12 cellular contexts compared by ENCODE assay signal in genomic region chr4:110119880-110120279, GRCh38.
A peak's percentile ranks its signal among the peaks of the same experiment; 100 is the strongest.
DNase-seq lines count a peak whose midpoint lies in the region; ATAC-seq and TF ChIP-seq lines count a peak whose summit lies in the region.
"Had no signal": no experiment of that assay in that cellular context is flagged by ENCODE, and none has a peak within 500 bp of the region (broad histone marks: within the 10 kb centered on the region; RNA-seq: fewer than 3 reads in every experiment).

No MANE protein-coding gene starts in this region.

- peaks cover 22% of the 10 kb centered on the region for H3K36me3 Mint-ChIP-seq in activated T-helper 1 cell treated with anti-CD3 and anti-CD28 coated beads, Interleukin-12 subunit alpha, Interleukin-12 subunit beta, Interleukin-2, Interleukin-4 antibody, amounts not matched to agents 30 ng/mL and 10 ng/mL and 1 ng/mL, durations not matched to agents 14 hours and 24 hours and 36 hours (ENCODE audit: low read depth)
- H3K36me3 Mint-ChIP-seq in activated T-helper 2 cell treated with anti-CD3 and anti-CD28 coated beads, Interferon-gamma antibody, Interleukin-2, Interleukin-4, amounts not matched to agents 10 μg/mL and 5 μg/mL and 100 μg/mL, durations not matched to agents 14 hours and 24 hours and 36 hours (ENCODE audit: low read depth), result peaks cover 17% of the 10 kb centered on the region

- intact Hi-C loops in activated T-helper 1 cell treated with anti-CD3 and anti-CD28 coated beads, Interleukin-12 subunit alpha, Interleukin-12 subunit beta, Interleukin-2, Interleukin-4 antibody, amounts not matched to agents 30 ng/mL and 10 ng/mL and 1 ng/mL, durations not matched to agents 14 hours and 24 hours and 36 hours (cut with micrococcal nuclease), result no loop called here
- intact Hi-C loops in activated T-helper 2 cell treated with anti-CD3 and anti-CD28 coated beads, Interferon-gamma antibody, Interleukin-2, Interleukin-4, amounts not matched to agents 10 μg/mL and 5 μg/mL and 100 μg/mL, durations not matched to agents 14 hours and 24 hours and 36 hours (cut with micrococcal nuclease), result loop anchor here (10.0 kb wide), 1 partner anchor 65 kb away; no protein-coding TSS in a partner anchor

- H3K27me3 Mint-ChIP-seq in activated T-helper 1 cell treated with anti-CD3 and anti-CD28 coated beads, Interleukin-12 subunit alpha, Interleukin-12 subunit beta, Interleukin-2, Interleukin-4 antibody, amounts not matched to agents 30 ng/mL and 10 ng/mL and 1 ng/mL, durations not matched to agents 14 hours and 24 hours and 36 hours (ENCODE audit: insufficient read depth), result no peaks in the 10 kb centered on the region
- no peaks in the 10 kb centered on the region for H3K27me3 Mint-ChIP-seq in activated T-helper 2 cell treated with anti-CD3 and anti-CD28 coated beads, Interferon-gamma antibody, Interleukin-2, Interleukin-4, amounts not matched to agents 10 μg/mL and 5 μg/mL and 100 μg/mL, durations not matched to agents 14 hours and 24 hours and 36 hours (ENCODE audit: low read depth)
- H3K27me3 Mint-ChIP-seq: activated naive CD4-positive, alpha-beta T cell treated with anti-CD3 and anti-CD28 coated beads, Interleukin-2, amount 50 U/mL, for 24 hours had no signal

- no peaks in the 10 kb centered on the region for H3K9me3 ChIP-seq in adipocyte (ENCODE audit: control insufficient read depth, low read length)
- H3K9me3 ChIP-seq: BE2C had no signal

- H3K27ac Mint-ChIP-seq in activated T-helper 1 cell treated with anti-CD3 and anti-CD28 coated beads, Interleukin-12 subunit alpha, Interleukin-12 subunit beta, Interleukin-2, Interleukin-4 antibody, amounts not matched to agents 30 ng/mL and 10 ng/mL and 1 ng/mL, durations not matched to agents 14 hours and 24 hours and 36 hours, result no peak overlapping the region
- no peak overlapping the region for H3K27ac Mint-ChIP-seq in activated T-helper 2 cell treated with anti-CD3 and anti-CD28 coated beads, Interferon-gamma antibody, Interleukin-2, Interleukin-4, amounts not matched to agents 10 μg/mL and 5 μg/mL and 100 μg/mL, durations not matched to agents 14 hours and 24 hours and 36 hours
- H3K27ac Mint-ChIP-seq: activated naive CD4-positive, alpha-beta T cell treated with anti-CD3 and anti-CD28 coated beads, Interleukin-2, amount 50 U/mL, for 24 hours had no signal

- H3K4me1 Mint-ChIP-seq in activated T-helper 1 cell treated with anti-CD3 and anti-CD28 coated beads, Interleukin-12 subunit alpha, Interleukin-12 subunit beta, Interleukin-2, Interleukin-4 antibody, amounts not matched to agents 30 ng/mL and 10 ng/mL and 1 ng/mL, durations not matched to agents 14 hours and 24 hours and 36 hours (ENCODE audit: low read depth), result peaks cover 19% of the 10 kb centered on the region
- H3K4me1 Mint-ChIP-seq in activated T-helper 2 cell treated with anti-CD3 and anti-CD28 coated beads, Interferon-gamma antibody, Interleukin-2, Interleukin-4, amounts not matched to agents 10 μg/mL and 5 μg/mL and 100 μg/mL, durations not matched to agents 14 hours and 24 hours and 36 hours (ENCODE audit: low read depth), result peaks cover 14% of the 10 kb centered on the region

- H3K27ac ChIP-seq in ACC112 (ENCODE audit: low read depth, low read length), result peak overlapping the region; percentile 50

- no peak overlapping the region for H3K4me3 Mint-ChIP-seq in activated T-helper 1 cell treated with anti-CD3 and anti-CD28 coated beads, Interleukin-12 subunit alpha, Interleukin-12 subunit beta, Interleukin-2, Interleukin-4 antibody, amounts not matched to agents 30 ng/mL and 10 ng/mL and 1 ng/mL, durations not matched to agents 14 hours and 24 hours and 36 hours
- no peak overlapping the region for H3K4me3 Mint-ChIP-seq in activated T-helper 2 cell treated with anti-CD3 and anti-CD28 coated beads, Interferon-gamma antibody, Interleukin-2, Interleukin-4, amounts not matched to agents 10 μg/mL and 5 μg/mL and 100 μg/mL, durations not matched to agents 14 hours and 24 hours and 36 hours (ENCODE audit: low read depth)
- H3K4me3 Mint-ChIP-seq: activated naive CD4-positive, alpha-beta T cell treated with anti-CD3 and anti-CD28 coated beads, Interleukin-2, amount 50 U/mL, for 24 hours had no signal

- no peaks in the 10 kb centered on the region for H3K27me3 ChIP-seq in ACC112 (ENCODE audit: insufficient read depth, low read length)
- H3K27me3 ChIP-seq in adipocyte (replicated peaks; ENCODE audit: control insufficient read depth, insufficient read depth, low read length), result no peaks in the 10 kb centered on the region
- H3K27me3 ChIP-seq: BE2C had no signal

- H3K4me3 ChIP-seq in ACC112 (ENCODE audit: low read depth, low read length) (peak overlapping the region; percentile 62), adipocyte (ENCODE audit: low read length) (no peak overlapping the region), foreskin fibroblast (ENCODE audit: low read depth in 1 of 2, low read length in 2 of 2) (peak overlapping the region in 1 of 2 donors; percentile 6)

- TF ChIP-seq CTCF in foreskin fibroblast (IDR thresholded peaks at IDR 0.05; ENCODE audit: low read depth, low read length), result no peak

- peak; percentile 17 for ATAC-seq in GM21423 (IDR thresholded peaks at IDR 0.05; ENCODE audit: unreplicated experiment)

- H3K9ac ChIP-seq in adipocyte (ENCODE audit: low read length), result peak overlapping the region; percentile 9

- no peak overlapping the region for H2AFZ ChIP-seq in ACC112 (ENCODE audit: low read length, unreplicated experiment)

- H3K4me1 ChIP-seq in ACC112 (ENCODE audit: control insufficient read depth, insufficient read depth, low read length, unreplicated experiment) (peaks cover 14% of the 10 kb centered on the region), adipocyte (ENCODE audit: control insufficient read depth, insufficient read depth, low read length) (peaks cover 24% of the 10 kb centered on the region)
- H3K4me1 ChIP-seq: BE2C had no signal

- H3K36me3 ChIP-seq in ACC112 (ENCODE audit: insufficient read depth, low read length), result no peaks in the 10 kb centered on the region
- peaks cover 4% of the 10 kb centered on the region for H3K36me3 ChIP-seq in adipocyte (ENCODE audit: control insufficient read depth, insufficient read depth, low read length, severe bottlenecking)

- DNase-seq in adipocyte (ENCODE audit: low read depth) (peak; percentile 76), foreskin fibroblast (peak; percentile 67 to 82), SIG-M5 treated with dmso at 0.1 percent for 504 hours (lab: John Stamatoyannopoulos, UW; ENCODE audit: unreplicated experiment) (no peak), NCI-H1436 (lab: John Stamatoyannopoulos, UW) (no peak)
- no peak for DNase-seq in activated T-helper 1 cell treated with anti-CD3 and anti-CD28 coated beads, Interleukin-12 subunit alpha, Interleukin-12 subunit beta, Interleukin-2, Interleukin-4 antibody, amounts not matched to agents 30 ng/mL and 10 ng/mL and 1 ng/mL, durations not matched to agents 14 hours and 24 hours and 36 hours (ENCODE audit: low spot score)
- DNase-seq in activated T-helper 2 cell treated with anti-CD3 and anti-CD28 coated beads, Interferon-gamma antibody, Interleukin-2, Interleukin-4, amounts not matched to agents 10 μg/mL and 5 μg/mL and 100 μg/mL, durations not matched to agents 14 hours and 24 hours and 36 hours (ENCODE audit: low spot score), result no peak
- DNase-seq: BE2C, KBM-7, NCI-H524 had no signal

- H3K9me3 Mint-ChIP-seq in activated T-helper 1 cell treated with anti-CD3 and anti-CD28 coated beads, Interleukin-12 subunit alpha, Interleukin-12 subunit beta, Interleukin-2, Interleukin-4 antibody, amounts not matched to agents 30 ng/mL and 10 ng/mL and 1 ng/mL, durations not matched to agents 14 hours and 24 hours and 36 hours, result no peaks in the 10 kb centered on the region
- no peaks in the 10 kb centered on the region for H3K9me3 Mint-ChIP-seq in activated T-helper 2 cell treated with anti-CD3 and anti-CD28 coated beads, Interferon-gamma antibody, Interleukin-2, Interleukin-4, amounts not matched to agents 10 μg/mL and 5 μg/mL and 100 μg/mL, durations not matched to agents 14 hours and 24 hours and 36 hours
- H3K9me3 Mint-ChIP-seq: activated naive CD4-positive, alpha-beta T cell treated with anti-CD3 and anti-CD28 coated beads, Interleukin-2, amount 50 U/mL, for 24 hours had no signal

- H3K79me2 ChIP-seq in ACC112 (ENCODE audit: control insufficient read depth, insufficient read depth, low read length, unreplicated experiment), result peaks cover 4% of the 10 kb centered on the region

Comparison
In these comparisons a context has a peak if more than half of its experiments do, and no peak if none do; other contexts are left out.
1. DNase-seq: peak in adipocyte (single experiment) and foreskin fibroblast (2 of 2); none in activated T-helper 1 cell treated with anti-CD3 and anti-CD28 coated beads, Interleukin-12 subunit alpha, Interleukin-12 subunit beta, Interleukin-2, Interleukin-4 antibody, amounts not matched to agents 30 ng/mL and 10 ng/mL and 1 ng/mL, durations not matched to agents 14 hours and 24 hours and 36 hours (single experiment), SIG-M5 treated with dmso at 0.1 percent for 504 hours (single experiment), activated T-helper 2 cell treated with anti-CD3 and anti-CD28 coated beads, Interferon-gamma antibody, Interleukin-2, Interleukin-4, amounts not matched to agents 10 μg/mL and 5 μg/mL and 100 μg/mL, durations not matched to agents 14 hours and 24 hours and 36 hours (single experiment) and NCI-H1436 (single experiment).